11 cellular contexts compared by ENCODE assay signal in genomic region chr9:131290039-131290766, GRCh38. TPM values are rescaled to one million over a fixed set of nuclear protein-coding genes. Genes with fewer than 3 reads are reported as not detected.
A peak's percentile ranks its signal among the peaks of the same experiment; 100 is the strongest.
DNase-seq lines count a peak whose midpoint lies in the region; ATAC-seq, FAIRE-seq and TF ChIP-seq lines count a peak whose summit lies in the region.
"Had no signal": no experiment of that assay in that cellular context is flagged by ENCODE, and none has a peak within 500 bp of the region (broad histone marks: within the 10 kb centered on the region; RNA-seq: fewer than 3 reads in every experiment).

No MANE protein-coding gene starts in this region.

- H3K4me1 ChIP-seq in kidney (ENCODE audit: control insufficient read depth in 1 of 2, insufficient read depth in 1 of 2, low read depth in 1 of 2, low read length in 2 of 2), result peaks cover 0 to 9% of the 10 kb centered on the region in 2 donors
- H3K4me1 ChIP-seq: SJSA1 had no signal

- no peak for FAIRE-seq in kidney (lab: Jason Lieb, UNC)
- FAIRE-seq: endometrium had no signal

- no peak for ATAC-seq in HG03135 (IDR thresholded peaks at IDR 0.05; ENCODE audit: unreplicated experiment)

- H3K27ac ChIP-seq in kidney (ENCODE audit: low read depth in 2 of 2, low read length in 2 of 2), result no peak overlapping the region
- peak overlapping the region in 12 of 21 experiments; percentile 2 to 73 (median 50) for H3K27ac ChIP-seq in skin epidermis
- H3K27ac ChIP-seq: SJSA1 had no signal

- DNase-seq in H7, result peak; percentile 81
- DNase-seq in cardiac fibroblast (ENCODE audit: low read depth in 2 of 2), result peak in 1 of 2 donors; percentile 20
- no peak for DNase-seq in kidney
- no peak for DNase-seq in hepatic stellate cell (ENCODE audit: low spot score)
- DNase-seq in ecto neural progenitor cell (ENCODE audit: low spot score), result no peak
- DNase-seq in GM19240 (ENCODE audit: insufficient read length, low spot score), result no peak
- DNase-seq: activated CD8-positive, alpha-beta memory T cell treated with anti-CD3 and anti-CD28 coated beads, Interleukin-2, amount 50 U/mL, for 4 hours had no signal

- H3K36me3 ChIP-seq in H7 (replicated peaks; ENCODE audit: control insufficient read depth, insufficient read depth, low read length), result no peaks in the 10 kb centered on the region
- H3K36me3 ChIP-seq in kidney (ENCODE audit: control insufficient read depth in 1 of 2, insufficient read depth in 2 of 2, low read length in 2 of 2), result no peaks in the 10 kb centered on the region
- H3K36me3 ChIP-seq: SJSA1 had no signal

- intact Hi-C loops in kidney (cut with DNase I), result no loop called here

- no peaks in the 10 kb centered on the region for H3K27me3 ChIP-seq in H7 (ENCODE audit: control insufficient read depth, insufficient read depth, low read length)
- H3K27me3 ChIP-seq: SJSA1 had no signal

- peak overlapping the region; percentile 72 to 77 for H3K9ac ChIP-seq in kidney (ENCODE audit: low read length in 2 of 2)

- H3K9me3 ChIP-seq in kidney (ENCODE audit: control insufficient read depth in 1 of 2, low read length in 2 of 2), result no peaks in the 10 kb centered on the region
- H3K9me3 ChIP-seq: SJSA1 had no signal

- no peak for TF ChIP-seq CTCF in cardiac fibroblast (IDR thresholded peaks at IDR 0.05; ENCODE audit: low read depth, low read length)
- no peak for TF ChIP-seq CTCF in kidney (IDR thresholded peaks at IDR 0.05; ENCODE audit: borderline replicate concordance, extremely low read depth, insufficient read depth)

- H3K4me3 ChIP-seq in H7 (ENCODE audit: insufficient read depth, low read depth, low read length) (no peak overlapping the region), cardiac fibroblast (replicated peaks in 1 of 2; ENCODE audit: low read depth in 2 of 2, low read length in 2 of 2) (peak overlapping the region; percentile 40 to 64), kidney (ENCODE audit: low read length in 2 of 2) (peak overlapping the region; percentile 5 to 68), skin epidermis (peak overlapping the region; percentile 3 to 43 (median 12))
- H3K4me3 ChIP-seq: SJSA1 had no signal

RNA-seq across cellular contexts. Expression of gene PLPP7, which starts 0.7 kb away (rescaled TPM):
- 8.2 and 8.8 TPM in 2 replicates for total RNA-seq in H7 (2014; rRNA removed; shearing (Covaris generic))
- total RNA-seq in kidney, result 4.0 TPM
- polyA plus RNA-seq in kidney (ENCODE audit: insufficient read depth, low read depth, low replicate concordance), result 5.5 TPM

RNA-seq across cellular contexts. Expression of gene FAM78A, which starts 13.9 kb away (rescaled TPM):
- 1.6 and 3.4 TPM in 2 replicates for total RNA-seq in H7 (2014; rRNA removed; shearing (Covaris generic))
- total RNA-seq in kidney, result 6.1 TPM
- polyA plus RNA-seq in kidney (ENCODE audit: insufficient read depth, low read depth, low replicate concordance), result 1.6 TPM

Comparison
In these comparisons a context has a peak if more than half of its experiments do, and no peak if none do; other contexts are left out.
1. H3K27ac ChIP-seq: peak in skin epidermis (12 of 21); none in kidney (0 of 2).